ENCODE assay signal across 8 cellular contexts in the genomic region with DNA sequence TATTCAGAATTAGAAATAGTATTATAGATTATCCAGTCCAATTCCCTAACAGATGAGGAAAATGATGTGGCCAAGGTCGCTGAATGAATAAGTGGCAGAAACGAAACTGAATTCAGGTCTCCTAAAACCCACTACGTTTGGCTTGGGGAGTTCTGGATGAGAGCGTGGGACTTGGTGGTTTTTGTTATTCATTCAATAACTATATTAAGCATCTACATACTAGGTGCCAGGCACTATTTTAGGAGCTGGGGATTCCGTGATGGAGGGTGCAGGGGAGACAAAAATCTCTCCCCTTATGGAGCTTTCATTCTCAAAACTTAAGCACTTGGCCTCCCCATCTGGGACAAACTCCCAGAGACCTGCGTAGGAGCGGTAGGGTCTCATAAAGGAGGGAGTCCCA. TPM values are rescaled to one million over a fixed set of nuclear protein-coding genes. Genes with fewer than 3 reads are reported as not detected.
DNase-seq lines count a peak whose midpoint lies in the region; ATAC-seq and TF ChIP-seq lines count a peak whose summit lies in the region.

No MANE protein-coding gene starts in this region.

- ATAC-seq in HG03196 (IDR thresholded peaks at IDR 0.05; ENCODE audit: unreplicated experiment) (peak; percentile 5), GM18861 (IDR thresholded peaks at IDR 0.05; ENCODE audit: unreplicated experiment) (no peak)
- ATAC-seq in central memory CD8-positive, alpha-beta T cell (replicated peaks; ENCODE audit: extremely low read depth, poor library complexity, severe bottlenecking): no peak
- ATAC-seq in naive thymus-derived CD8-positive, alpha-beta T cell: no peak

- H3K4me3 ChIP-seq in AG10803 (ENCODE audit: low read length): peak overlapping the region; percentile 77

- peaks cover 2% of the 10 kb centered on the region for H3K36me3 Mint-ChIP-seq in central memory CD8-positive, alpha-beta T cell (ENCODE audit: insufficient read depth)
- no peaks in the 10 kb centered on the region for H3K36me3 Mint-ChIP-seq in naive thymus-derived CD8-positive, alpha-beta T cell

- no peak for DNase-seq in AG10803 (ENCODE audit: low read depth)
- DNase-seq in central memory CD8-positive, alpha-beta T cell (ENCODE audit: low spot score in 2 of 2): no peak
- peak in 1 of 10 donors; percentile 9 for DNase-seq in naive thymus-derived CD8-positive, alpha-beta T cell
- DNase-seq in NCI-H748 (lab: John Stamatoyannopoulos, UW; ENCODE audit: unreplicated experiment): no peak
- DNase-seq in NCI-H524 (lab: John Stamatoyannopoulos, UW): no peak
- no peak for DNase-seq in NCI-H2171 treated with DMSO at 0.1 percent for 48 hours (lab: John Stamatoyannopoulos, UW)

- TF ChIP-seq CTCF in AG10803 (conservative IDR thresholded peaks at IDR 0.05; ENCODE audit: low read length): no peak

- H3K27ac Mint-ChIP-seq in central memory CD8-positive, alpha-beta T cell (ENCODE audit: low read depth): peak overlapping the region; percentile 89
- peak overlapping the region; percentile 72 to 98 (median 92) for H3K27ac Mint-ChIP-seq in naive thymus-derived CD8-positive, alpha-beta T cell

- H3K9me3 Mint-ChIP-seq in central memory CD8-positive, alpha-beta T cell: no peaks in the 10 kb centered on the region
- H3K9me3 Mint-ChIP-seq in naive thymus-derived CD8-positive, alpha-beta T cell: no peaks in the 10 kb centered on the region

- POLR2A ChIA-PET in naive thymus-derived CD8-positive, alpha-beta T cell (lab: Charles Lee): interaction anchor here (0.8 to 2.5 kb wide), 6 partner anchors 13 to 406 kb away, joined by 3 to 35 read pairs (median 3); a partner anchor contains a TSS

- peaks cover 60% of the 10 kb centered on the region for H3K27me3 Mint-ChIP-seq in central memory CD8-positive, alpha-beta T cell
- peaks cover 16 to 59% (median 36%) of the 10 kb centered on the region in 5 donors for H3K27me3 Mint-ChIP-seq in naive thymus-derived CD8-positive, alpha-beta T cell

- peaks cover 15% of the 10 kb centered on the region for H3K4me1 Mint-ChIP-seq in central memory CD8-positive, alpha-beta T cell
- peaks cover 8 to 23% (median 19%) of the 10 kb centered on the region in 4 donors for H3K4me1 Mint-ChIP-seq in naive thymus-derived CD8-positive, alpha-beta T cell

- peak overlapping the region; percentile 89 for H3K4me3 Mint-ChIP-seq in central memory CD8-positive, alpha-beta T cell
- H3K4me3 Mint-ChIP-seq in naive thymus-derived CD8-positive, alpha-beta T cell: peak overlapping the region; percentile 88 to 98 (median 96)

RNA-seq across cellular contexts. Expression of a gene that starts 0.8 kb away (rescaled TPM):
- not detected for total RNA-seq in naive thymus-derived CD8-positive, alpha-beta T cell
- polyA plus RNA-seq in naive thymus-derived CD8-positive, alpha-beta T cell: under 1 TPM in 2 of 3 donors, not detected in 1; 0.11 to 0.13 TPM

RNA-seq across cellular contexts. Expression of a gene that starts 20.4 kb away (rescaled TPM):
- total RNA-seq in naive thymus-derived CD8-positive, alpha-beta T cell: not detected
- not detected for polyA plus RNA-seq in naive thymus-derived CD8-positive, alpha-beta T cell

RNA-seq across cellular contexts. Expression of a gene that starts 25.3 kb away (rescaled TPM):
- 10 to 100 TPM; 71.0 to 81.0 TPM for total RNA-seq in naive thymus-derived CD8-positive, alpha-beta T cell
- polyA plus RNA-seq in naive thymus-derived CD8-positive, alpha-beta T cell: 10 to 100 TPM; 61.2 to 75.6 (median 64.4) TPM
